23 cellular contexts compared by ENCODE assay signal in the genomic region with DNA sequence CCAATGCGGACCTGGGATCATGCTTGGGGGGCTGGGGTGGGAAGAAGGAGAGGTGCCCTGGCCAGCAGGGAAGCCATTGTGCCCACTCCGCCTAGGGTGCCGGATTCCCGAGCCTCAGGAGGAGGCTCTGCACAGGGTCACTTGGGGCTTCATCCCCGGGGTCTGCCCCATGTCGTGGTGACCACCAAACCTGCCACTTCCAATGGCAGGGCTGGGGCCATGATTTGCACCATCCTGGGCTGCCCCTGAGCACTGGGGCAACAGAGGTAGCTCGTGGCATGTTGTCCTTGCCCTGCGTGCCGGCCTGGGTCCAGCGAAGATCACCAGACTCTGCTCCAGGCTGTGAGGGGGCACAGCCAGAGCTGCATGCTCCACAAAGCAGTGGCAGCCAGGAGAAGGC.
"Had no signal": no experiment of that assay in that cellular context is flagged by ENCODE, and none has a peak within 500 bp of the region (broad histone marks: within the 10 kb centered on the region; RNA-seq: fewer than 3 reads in every experiment).

No MANE protein-coding gene starts in this region.

- H3K27me3 Mint-ChIP-seq: activated CD4-positive, alpha-beta memory T cell treated with anti-CD3 and anti-CD28 coated beads, Interleukin-2, amount 10 ng/mL, durations not matched to agents 7 days and 5 days; activated CD4-positive, alpha-beta T cell treated with anti-CD3 and anti-CD28 coated beads, Interleukin-2, amount 10 ng/mL, durations not matched to agents 7 days and 5 days; activated naive CD4-positive, alpha-beta T cell treated with anti-CD3 and anti-CD28 coated beads, Interleukin-2, amount 50 U/mL, for 24 hours; activated naive CD8-positive, alpha-beta T cell treated with anti-CD3 and anti-CD28 coated beads for 36 hours; activated naive CD8-positive, alpha-beta T cell treated with anti-CD3 and anti-CD28 coated beads, Interleukin-2, amount 50 U/mL, for 24 hours; activated T-helper 17 cell treated with anti-CD3 and anti-CD28 coated beads, Interleukin-2, amount 50 U/mL, for 72 hours had no signal

- H3K9me3 ChIP-seq: adrenal gland, body of pancreas, colonic mucosa, heart right ventricle had no signal

- DNase-seq: activated CD4-positive, alpha-beta memory T cell treated with anti-CD3 and anti-CD28 coated beads, Interleukin-2, amount 10 ng/mL, durations not matched to agents 7 days and 5 days; activated CD4-positive, alpha-beta T cell treated with anti-CD3 and anti-CD28 coated beads for 1 hour; activated CD4-positive, alpha-beta T cell treated with anti-CD3 and anti-CD28 coated beads for 4 hours; activated CD4-positive, alpha-beta T cell treated with anti-CD3 and anti-CD28 coated beads, Interleukin-2, amount 10 ng/mL, durations not matched to agents 7 days and 5 days; activated CD4-positive, alpha-beta T cell treated with anti-CD3 and anti-CD28 coated beads, Interleukin-2, amount 50 U/mL, for 4 hours; activated naive CD4-positive, alpha-beta T cell treated with anti-CD3 and anti-CD28 coated beads for 36 hours; activated naive CD8-positive, alpha-beta T cell treated with anti-CD3 and anti-CD28 coated beads for 36 hours; activated naive CD8-positive, alpha-beta T cell treated with anti-CD3 and anti-CD28 coated beads, Interleukin-2, amount 50 U/mL, for 24 hours; activated T-cell treated with anti-CD3 and anti-CD28 coated beads, Interleukin-2, amount 50 U/mL, for 4 hours; adrenal gland; amygdala; body of pancreas; colonic mucosa; effector CD8-positive, alpha-beta T cell; foreskin fibroblast; heart right ventricle; T-helper 1 cell; T-helper 2 cell had no signal

- H3K36me3 Mint-ChIP-seq: activated naive CD4-positive, alpha-beta T cell treated with anti-CD3 and anti-CD28 coated beads, Interleukin-2, amount 50 U/mL, for 24 hours; activated naive CD8-positive, alpha-beta T cell treated with anti-CD3 and anti-CD28 coated beads for 36 hours; WTC11 had no signal

- H3K27ac Mint-ChIP-seq: activated CD4-positive, alpha-beta memory T cell treated with anti-CD3 and anti-CD28 coated beads, Interleukin-2, amount 10 ng/mL, durations not matched to agents 7 days and 5 days; activated CD4-positive, alpha-beta T cell treated with anti-CD3 and anti-CD28 coated beads, Interleukin-2, amount 10 ng/mL, durations not matched to agents 7 days and 5 days; activated naive CD4-positive, alpha-beta T cell treated with anti-CD3 and anti-CD28 coated beads for 36 hours; activated naive CD4-positive, alpha-beta T cell treated with anti-CD3 and anti-CD28 coated beads, Interleukin-2, amount 50 U/mL, for 24 hours; activated naive CD8-positive, alpha-beta T cell treated with anti-CD3 and anti-CD28 coated beads for 36 hours; activated naive CD8-positive, alpha-beta T cell treated with anti-CD3 and anti-CD28 coated beads, Interleukin-2, amount 50 U/mL, for 24 hours; activated T-helper 17 cell treated with anti-CD3 and anti-CD28 coated beads, Interleukin-2, amount 50 U/mL, for 72 hours; WTC11 had no signal

- H3K4me3 Mint-ChIP-seq: activated CD4-positive, alpha-beta memory T cell treated with anti-CD3 and anti-CD28 coated beads, Interleukin-2, amount 10 ng/mL, durations not matched to agents 7 days and 5 days; activated CD4-positive, alpha-beta T cell treated with anti-CD3 and anti-CD28 coated beads, Interleukin-2, amount 10 ng/mL, durations not matched to agents 7 days and 5 days; activated naive CD4-positive, alpha-beta T cell treated with anti-CD3 and anti-CD28 coated beads for 36 hours; activated naive CD4-positive, alpha-beta T cell treated with anti-CD3 and anti-CD28 coated beads, Interleukin-2, amount 50 U/mL, for 24 hours; activated naive CD8-positive, alpha-beta T cell treated with anti-CD3 and anti-CD28 coated beads for 36 hours; activated naive CD8-positive, alpha-beta T cell treated with anti-CD3 and anti-CD28 coated beads, Interleukin-2, amount 50 U/mL, for 24 hours; activated T-cell treated with anti-CD3 and anti-CD28 coated beads, Interleukin-2, amount 50 U/mL, for 4 hours; activated T-helper 17 cell treated with anti-CD3 and anti-CD28 coated beads, Interleukin-2, amount 50 U/mL, for 72 hours; WTC11 had no signal

- H3K4me1 ChIP-seq: adrenal gland, body of pancreas, colonic mucosa, heart right ventricle had no signal

- H2AFZ ChIP-seq: hepatocyte had no signal

- ATAC-seq: activated naive CD8-positive, alpha-beta T cell treated with anti-CD3 and anti-CD28 coated beads, Interleukin-2, amount 50 U/mL, for 24 hours; activated T-cell treated with anti-CD3 and anti-CD28 coated beads, Interleukin-2, amount 50 U/mL, for 4 hours; activated T-helper 17 cell treated with anti-CD3 and anti-CD28 coated beads, Interleukin-2, amount 50 U/mL, for 72 hours; body of pancreas; heart right ventricle; WTC11 had no signal

- H3K9me3 Mint-ChIP-seq: activated CD4-positive, alpha-beta memory T cell treated with anti-CD3 and anti-CD28 coated beads, Interleukin-2, amount 10 ng/mL, durations not matched to agents 7 days and 5 days; activated CD4-positive, alpha-beta T cell treated with anti-CD3 and anti-CD28 coated beads, Interleukin-2, amount 10 ng/mL, durations not matched to agents 7 days and 5 days; activated naive CD4-positive, alpha-beta T cell treated with anti-CD3 and anti-CD28 coated beads for 36 hours; activated naive CD4-positive, alpha-beta T cell treated with anti-CD3 and anti-CD28 coated beads, Interleukin-2, amount 50 U/mL, for 24 hours; activated naive CD8-positive, alpha-beta T cell treated with anti-CD3 and anti-CD28 coated beads for 36 hours; activated naive CD8-positive, alpha-beta T cell treated with anti-CD3 and anti-CD28 coated beads, Interleukin-2, amount 50 U/mL, for 24 hours; activated T-cell treated with anti-CD3 and anti-CD28 coated beads, Interleukin-2, amount 50 U/mL, for 4 hours; activated T-helper 17 cell treated with anti-CD3 and anti-CD28 coated beads, Interleukin-2, amount 50 U/mL, for 72 hours; WTC11 had no signal

- H3K4me3 ChIP-seq: adrenal gland, body of pancreas, colonic mucosa, heart right ventricle, hepatocyte had no signal

- H3K27ac ChIP-seq: adrenal gland, body of pancreas, colonic mucosa, epithelial cell of prostate, heart right ventricle, hepatocyte had no signal

- H3K27me3 ChIP-seq: adrenal gland, body of pancreas, colonic mucosa, heart right ventricle, hepatocyte had no signal

- H3K4me1 Mint-ChIP-seq: activated CD4-positive, alpha-beta memory T cell treated with anti-CD3 and anti-CD28 coated beads, Interleukin-2, amount 10 ng/mL, durations not matched to agents 7 days and 5 days; activated CD4-positive, alpha-beta T cell treated with anti-CD3 and anti-CD28 coated beads, Interleukin-2, amount 10 ng/mL, durations not matched to agents 7 days and 5 days; activated naive CD4-positive, alpha-beta T cell treated with anti-CD3 and anti-CD28 coated beads, Interleukin-2, amount 50 U/mL, for 24 hours; activated naive CD8-positive, alpha-beta T cell treated with anti-CD3 and anti-CD28 coated beads for 36 hours; activated naive CD8-positive, alpha-beta T cell treated with anti-CD3 and anti-CD28 coated beads, Interleukin-2, amount 50 U/mL, for 24 hours; activated T-helper 17 cell treated with anti-CD3 and anti-CD28 coated beads, Interleukin-2, amount 50 U/mL, for 72 hours; WTC11 had no signal

- H3K4me2 ChIP-seq: hepatocyte had no signal

- H3K36me3 ChIP-seq: adrenal gland, colonic mucosa, heart right ventricle had no signal
